In genomic region chr3:130925628-130926027, GRCh38 we compare ENCODE assay signal across 10 cellular contexts. TPM values are rescaled to one million over a fixed set of nuclear protein-coding genes. Genes with fewer than 3 reads are reported as not detected.
DNase-seq lines count a peak whose midpoint lies in the region; ATAC-seq and TF ChIP-seq lines count a peak whose summit lies in the region.
"Had no signal": no experiment of that assay in that cellular context is flagged by ENCODE, and none has a peak within 500 bp of the region (broad histone marks: within the 10 kb centered on the region; RNA-seq: fewer than 3 reads in every experiment).

No MANE protein-coding gene starts in this region.

- peak; percentile 56 for ATAC-seq in GM18498 (IDR thresholded peaks at IDR 0.05; ENCODE audit: unreplicated experiment)
- ATAC-seq in GM21786 (IDR thresholded peaks at IDR 0.05; ENCODE audit: unreplicated experiment): peak; percentile 69
- no peak for ATAC-seq in mucosa of descending colon

- peak; percentile 52 for DNase-seq in HT1080 (ENCODE audit: low read depth)
- DNase-seq in fibroblast of the aortic adventitia (ENCODE audit: low read depth): peak; percentile 35
- no peak for DNase-seq in GM20000 (ENCODE audit: low spot score)
- no peak for DNase-seq in NCI-H1694 (lab: John Stamatoyannopoulos, UW)
- no peak for DNase-seq in T-helper 1 cell
- no peak for DNase-seq in mucosa of descending colon
- DNase-seq: NCI-H1105 treated with DMSO at 0.1 percent for 48 hours, stomach had no signal

- intact Hi-C loops in mucosa of descending colon (cut with DNase I, micrococcal nuclease): no loop called here

- no peak overlapping the region for H3K4me3 ChIP-seq in fibroblast of the aortic adventitia (ENCODE audit: low read depth, low read length)
- no peak overlapping the region for H3K4me3 ChIP-seq in mucosa of descending colon
- H3K4me3 ChIP-seq: stomach had no signal

- no peak for TF ChIP-seq CTCF in fibroblast of the aortic adventitia (IDR thresholded peaks at IDR 0.05; ENCODE audit: insufficient read depth, low read length)
- TF ChIP-seq CTCF in GM20000 (IDR thresholded peaks at IDR 0.05; ENCODE audit: extremely low read depth, missing control alignments): no peak
- no peak for TF ChIP-seq CTCF in mucosa of descending colon (IDR thresholded peaks at IDR 0.05)

- no peaks in the 10 kb centered on the region for H3K4me1 ChIP-seq in mucosa of descending colon (ENCODE audit: low read depth)

- H3K36me3 ChIP-seq in mucosa of descending colon (ENCODE audit: low read depth): no peaks in the 10 kb centered on the region
- H3K36me3 ChIP-seq: stomach had no signal

- peaks cover 12% of the 10 kb centered on the region for H3K9me3 ChIP-seq in mucosa of descending colon

RNA-seq across cellular contexts. Expression of gene ATP2C1, which starts 31.7 kb away (rescaled TPM):
- 56.9 and 84.4 TPM in 2 replicates for total RNA-seq in HT1080 (2014; rRNA removed; shearing (Covaris generic))
- polyA plus RNA-seq in HT1080 (2015; cell fraction: cytosol; rRNA removed): 84.1 and 99.0 TPM in 2 replicates
- 152 and 203 TPM in 2 replicates for polyA plus RNA-seq in HT1080 (2015; cell fraction: nucleus; rRNA removed)
- total RNA-seq in fibroblast of the aortic adventitia (ENCODE audit: low replicate concordance): 73.2 and 106 TPM in 2 replicates
- 10 to 100 TPM; 54.9 to 61.6 (median 56.9) TPM for total RNA-seq in mucosa of descending colon

Comparison
In these comparisons a context has a peak if more than half of its experiments do, and no peak if none do; other contexts are left out.
1. DNase-seq: peak in HT1080 (single experiment) and fibroblast of the aortic adventitia (single experiment); none in GM20000 (single experiment), NCI-H1694 (single experiment), T-helper 1 cell (0 of 5) and mucosa of descending colon (0 of 3).